8 cellular contexts compared by ENCODE assay signal in genomic region chr1:228647523-228648444, GRCh38.
DNase-seq lines count a peak whose midpoint lies in the region; ATAC-seq and TF ChIP-seq lines count a peak whose summit lies in the region.

No MANE protein-coding gene starts in this region.

- TF ChIP-seq CTCF in BJ (IDR thresholded peaks at IDR 0.05; ENCODE audit: insufficient read depth, low read depth, low read length), result 0 out of 2 replicates have a peak, but pooled peaks have one; percentile 6

- CTCF ChIA-PET in BJ (lab: Yijun Ruan, JAX), result interaction anchor here (0.6 kb wide), 1 partner anchor 17 kb away, joined by 4 read pairs; no protein-coding TSS in a partner anchor

- no peaks in the 10 kb centered on the region for H3K36me3 ChIP-seq in BJ (ENCODE audit: control insufficient read depth, insufficient read depth, low read length)
- no peaks in the 10 kb centered on the region for H3K36me3 ChIP-seq in rectal smooth muscle tissue (ENCODE audit: control insufficient read depth, insufficient read depth, low read length)

- no peaks in the 10 kb centered on the region for H3K4me1 ChIP-seq in rectal smooth muscle tissue (ENCODE audit: control insufficient read depth, insufficient read depth, low read length)

- H3K27me3 ChIP-seq in BJ (ENCODE audit: control insufficient read depth, insufficient read depth, low read length) (no peaks in the 10 kb centered on the region), rectal smooth muscle tissue (ENCODE audit: control insufficient read depth, insufficient read depth, low read length) (peaks cover 36% of the 10 kb centered on the region)

- POLR2A ChIA-PET in BJ (lab: Charles Lee), result no interaction called here

- ATAC-seq in left ventricle myocardium superior, result peak; percentile 65
- no peak for ATAC-seq in HG02759 (IDR thresholded peaks at IDR 0.05; ENCODE audit: unreplicated experiment)
- ATAC-seq in GM19328 (IDR thresholded peaks at IDR 0.05; ENCODE audit: unreplicated experiment), result no peak

- H3K9ac ChIP-seq in rectal smooth muscle tissue (ENCODE audit: low read length), result no peak overlapping the region

- DNase-seq in BJ (ENCODE audit: low read depth), result no peak
- DNase-seq in HCEC 1CT, result peak; percentile 67
- peak; percentile 36 for DNase-seq in NCI-H526 treated with DMSO at 0.1 percent for 48 hours (lab: John Stamatoyannopoulos, UW)
- peak; percentile 18 for DNase-seq in activated naive CD4-positive, alpha-beta T cell treated with anti-CD3 and anti-CD28 coated beads, Interleukin-2, amount 50 U/mL, for 16 hours
- peak; percentile 57 for DNase-seq in left ventricle myocardium superior

- intact Hi-C loops in left ventricle myocardium superior (cut with micrococcal nuclease), result no loop called here

- no peak overlapping the region for H3K27ac ChIP-seq in rectal smooth muscle tissue (ENCODE audit: low read depth, low read length)

- peak overlapping the region; percentile 44 for H3K4me3 ChIP-seq in BJ (ENCODE audit: low read depth, low read length)
- peak overlapping the region; percentile 74 for H3K4me3 ChIP-seq in rectal smooth muscle tissue (ENCODE audit: low read length)
